In genomic region chr22:27454807-27455450, GRCh38 we compare ENCODE assay signal across 2 cellular contexts.
TF ChIP-seq lines count a peak whose summit lies in the region.

No MANE protein-coding gene starts in this region.

TF ChIP-seq in GM23338, 12 proteins besides CTCF, POLR2A, EP300 and RAD21:
- peak; percentile 92 for TF ChIP-seq REST (IDR thresholded peaks at IDR 0.05; ENCODE audit: unreplicated experiment)
- no peak for TF ChIP-seq POLR2AphosphoS5 (IDR thresholded peaks at IDR 0.05; ENCODE audit: low read depth)

TF ChIP-seq in K562, 482 proteins besides CTCF, POLR2A, EP300 and RAD21:
- TF ChIP-seq ARID4B (CRISPR knock-in tag; IDR thresholded peaks at IDR 0.05) (no peak), MIER1 (IDR thresholded peaks at IDR 0.05; ENCODE audit: low read depth) (peak; percentile 74), ZFP36 (IDR thresholded peaks at IDR 0.05; ENCODE audit: low read depth, low read length, partially characterized antibody) (peak; percentile 87), REST (CRISPR knock-in tag; IDR thresholded peaks at IDR 0.05; ENCODE audit: low read depth) (peak; percentile 79), EHMT2 (IDR thresholded peaks at IDR 0.05) (peak; percentile 88), ARHGAP35 (IDR thresholded peaks at IDR 0.05; ENCODE audit: partially characterized antibody) (no peak)
TF ChIP-seq in K562: peak in this region for 4.
